In genomic region chr1:115193429-115193828, GRCh38 we compare ENCODE assay signal across 8 cellular contexts.
"Had no signal": no experiment of that assay in that cellular context is flagged by ENCODE, and none has a peak within 500 bp of the region (broad histone marks: within the 10 kb centered on the region; RNA-seq: fewer than 3 reads in every experiment).

No MANE protein-coding gene starts in this region.

- H3K4me1 ChIP-seq: HAP-1 had no signal

- H3K27ac Mint-ChIP-seq: GM23338, IgD-negative memory B cell had no signal

- DNase-seq: HFFc6, KBM-7 had no signal

- H3K27ac ChIP-seq: HL-60 had no signal

- H3K9me3 Mint-ChIP-seq: GM23338, HFFc6 had no signal

- H2AFZ ChIP-seq: GM23338 had no signal

- H3K4me3 ChIP-seq: GM23338, HAP-1 had no signal

- ATAC-seq: GM23338, HCT116, HepG2 had no signal

- H3K36me3 ChIP-seq: HAP-1 had no signal

- H3K4me3 Mint-ChIP-seq: GM23338, HFFc6, IgD-negative memory B cell had no signal

- H3K4me2 ChIP-seq: GM23338 had no signal

- H3K36me3 Mint-ChIP-seq: IgD-negative memory B cell had no signal

- H3K9me3 ChIP-seq: HAP-1 had no signal
